Comparison of ENCODE assay signal across 1 cellular context in the genomic region with DNA sequence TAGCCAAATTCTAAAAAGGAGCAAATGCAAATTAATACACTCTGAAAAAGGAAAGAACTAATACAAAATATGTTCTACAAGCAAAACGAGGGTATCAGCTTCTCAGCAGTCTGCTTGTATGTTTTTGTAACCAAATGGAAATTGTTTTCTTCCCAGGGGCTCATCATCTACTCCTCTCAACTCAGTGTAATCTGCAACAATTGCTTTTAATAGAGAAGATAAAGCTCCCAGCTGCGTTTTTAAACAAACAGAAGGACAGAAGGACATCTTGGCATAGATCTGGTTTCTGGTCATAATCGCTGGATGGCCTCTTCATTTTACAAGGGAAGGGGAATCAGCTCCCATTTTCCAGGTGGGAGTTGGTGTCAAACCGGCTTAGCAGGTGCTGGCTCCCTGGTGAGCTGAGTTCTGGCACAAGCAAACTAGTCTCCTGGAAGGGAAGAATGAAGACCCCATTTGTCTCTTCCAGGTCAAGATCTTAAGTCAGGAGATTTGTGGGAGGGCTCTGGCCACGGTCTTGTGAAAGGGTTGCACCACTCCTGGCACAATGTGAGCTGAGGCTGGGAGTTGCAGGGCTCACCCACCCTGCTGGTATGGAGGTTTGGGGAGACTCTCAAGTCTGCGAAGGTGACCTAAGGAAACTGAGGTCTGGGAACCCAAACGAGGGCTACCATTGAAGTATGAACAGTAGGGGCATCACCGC.
TF ChIP-seq lines count a peak whose summit lies in the region.

No MANE protein-coding gene starts in this region.

TF ChIP-seq in HEK293, 187 proteins besides CTCF, POLR2A, EP300 and RAD21 (continued from another document):
- TF ChIP-seq ZXDB (tag by site-specific recombination; IDR thresholded peaks at IDR 0.05) = peak; percentile 22; the same call in 1 of the 2 replicates
TF ChIP-seq in HEK293: peak in this region for 7.
